In the genomic region with DNA sequence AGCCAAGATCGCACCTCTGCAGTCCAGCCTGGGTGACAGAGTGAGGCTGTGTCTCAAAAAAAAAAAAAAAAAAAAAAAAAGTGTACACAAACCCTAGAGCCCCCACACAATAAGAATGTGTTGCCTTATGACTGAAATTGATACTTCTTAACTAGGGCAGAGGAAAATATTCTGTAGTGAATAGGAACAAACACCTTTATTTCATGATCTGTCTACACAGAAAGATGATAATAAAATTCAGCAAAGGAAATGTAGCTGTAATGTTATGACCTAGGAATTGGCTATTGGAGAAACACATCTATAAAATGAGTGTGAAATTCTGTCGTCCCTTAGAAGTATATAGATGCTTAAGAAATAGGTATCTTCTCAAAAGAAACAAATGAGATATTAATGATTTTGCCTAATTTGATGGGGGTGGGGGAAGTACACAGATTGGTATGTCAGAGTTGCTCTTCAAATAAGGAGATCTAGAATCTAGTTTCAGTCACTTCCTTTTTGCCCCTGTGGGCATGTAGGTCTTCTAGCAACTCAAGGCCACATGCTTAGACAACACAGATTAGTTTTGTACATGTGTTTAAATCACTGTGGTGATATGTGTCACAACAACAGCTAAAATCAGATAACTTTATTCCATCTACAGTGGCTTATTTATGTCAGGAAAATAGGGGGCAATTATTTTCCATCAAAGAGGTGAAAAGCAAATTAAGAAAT, we compare ENCODE assay signal across 1 cellular context.
TF ChIP-seq lines count a peak whose summit lies in the region.

No MANE protein-coding gene starts in this region.

TF ChIP-seq in GM12878, 131 proteins besides CTCF, POLR2A, EP300 and RAD21 (continued from another document):
- TF ChIP-seq CEBPB (IDR thresholded peaks at IDR 0.05; ENCODE audit: borderline replicate concordance in 1 of 2, low read depth in 2 of 2, low read length in 2 of 2) (no peak), MEF2A (IDR thresholded peaks at IDR 0.05; ENCODE audit: insufficient read depth, low read depth, low read length) (no peak), BHLHE40 (IDR thresholded peaks at IDR 0.05; ENCODE audit: borderline replicate concordance in 1 of 2, low read depth in 2 of 2, low read length in 1 of 2) (0 out of 4 replicates have a peak, but pooled peaks have one; percentile 7 to 34)
